In genomic region chr1:112417985-112418607, GRCh38 we compare ENCODE assay signal across 2 cellular contexts.
TF ChIP-seq lines count a peak whose summit lies in the region.

No MANE protein-coding gene starts in this region.

TF ChIP-seq in GM12878, 131 proteins besides CTCF, POLR2A, EP300 and RAD21:
- TF ChIP-seq CEBPZ (IDR thresholded peaks at IDR 0.05; ENCODE audit: low read depth, low read length) (no peak), POU2F2 (IDR thresholded peaks at IDR 0.05; ENCODE audit: borderline replicate concordance, low read depth, low read length) (no peak), ZNF384 (IDR thresholded peaks at IDR 0.05; ENCODE audit: borderline replicate concordance, low read depth, low read length) (no peak), KAT2A (conservative IDR thresholded peaks at IDR 0.05; ENCODE audit: control insufficient read depth, low read depth, low read length) (no peak), BCL11A (IDR thresholded peaks at IDR 0.05; ENCODE audit: low read depth, low read length) (no peak), ZNF274 (IDR thresholded peaks at IDR 0.05; ENCODE audit: insufficient read depth, insufficient read length) (no peak), ATF3 (IDR thresholded peaks at IDR 0.05; ENCODE audit: borderline replicate concordance, extremely low read depth, low read depth, low read length) (no peak)

TF ChIP-seq in HepG2, 621 proteins besides CTCF, POLR2A, EP300 and RAD21:
- TF ChIP-seq AHDC1 (CRISPR knock-in tag; IDR thresholded peaks at IDR 0.05; ENCODE audit: borderline replicate concordance) (no peak), EEA1 (CRISPR knock-in tag; IDR thresholded peaks at IDR 0.05; ENCODE audit: borderline replicate concordance) (no peak), KLF9 (CRISPR knock-in tag; IDR thresholded peaks at IDR 0.05; ENCODE audit: low read depth) (no peak), HDAC2 (CRISPR knock-in tag; IDR thresholded peaks at IDR 0.05) (no peak), ZNF747 (CRISPR knock-in tag; IDR thresholded peaks at IDR 0.05; ENCODE audit: borderline replicate concordance) (no peak)
